In genomic region chr5:78540335-78541057, GRCh38 we compare ENCODE assay signal across 11 cellular contexts.
A peak's percentile ranks its signal among the peaks of the same experiment; 100 is the strongest.
DNase-seq lines count a peak whose midpoint lies in the region; ATAC-seq and TF ChIP-seq lines count a peak whose summit lies in the region.
"Had no signal": no experiment of that assay in that cellular context is flagged by ENCODE, and none has a peak within 500 bp of the region (broad histone marks: within the 10 kb centered on the region; RNA-seq: fewer than 3 reads in every experiment).

No MANE protein-coding gene starts in this region.

- H3K9ac ChIP-seq in SK-N-SH, result peak overlapping the region; percentile 43; the same call in 1 of the 2 replicates

- no peak for ATAC-seq in SK-N-SH treated with all-trans-retinoic acid at 6 μM for 48 hours
- ATAC-seq in HG02840 (IDR thresholded peaks at IDR 0.05; ENCODE audit: low FRiP score, unreplicated experiment), result no peak
- no peak for ATAC-seq in GM21447 (IDR thresholded peaks at IDR 0.05; ENCODE audit: unreplicated experiment)
- no peak for ATAC-seq in HG03565 (IDR thresholded peaks at IDR 0.05; ENCODE audit: unreplicated experiment)

- no peak overlapping the region for H3K4me3 ChIP-seq in SK-N-SH (ENCODE audit: low read depth in 2 of 2, low read length in 1 of 2)
- no peak overlapping the region for H3K4me3 ChIP-seq in esophagus squamous epithelium
- H3K4me3 ChIP-seq in muscle layer of duodenum (ENCODE audit: low read depth in 1 of 2, low read length in 2 of 2), result no peak overlapping the region

- H3K79me2 ChIP-seq in SK-N-SH (ENCODE audit: insufficient read depth), result peaks cover 100% of the 10 kb centered on the region

- DNase-seq in SK-N-SH (no peak), esophagus squamous epithelium (lab: John Stamatoyannopoulos, UW) (no peak), NCI-H510A (lab: John Stamatoyannopoulos, UW) (no peak)
- DNase-seq: activated CD4-positive, alpha-beta T cell treated with anti-CD3 and anti-CD28 coated beads, Interleukin-2, amount 50 U/mL, for 4 hours; immature natural killer cell; NCI-H748 treated with DMSO at 0.1 percent for 48 hours had no signal

- POLR2A ChIA-PET in SK-N-SH (lab: Yijun Ruan, JAX), result no interaction called here

- H3K4me2 ChIP-seq in SK-N-SH, result peak overlapping the region; percentile 55

- H3F3A ChIP-seq in SK-N-SH (replicated peaks; ENCODE audit: insufficient read depth), result peaks cover 8% of the 10 kb centered on the region

- H3K9me3 ChIP-seq in SK-N-SH (no peaks in the 10 kb centered on the region), esophagus squamous epithelium (no peaks in the 10 kb centered on the region), muscle layer of duodenum (ENCODE audit: control insufficient read depth in 1 of 2, low read length in 2 of 2) (no peaks in the 10 kb centered on the region)

- TF ChIP-seq POLR2A in esophagus squamous epithelium (IDR thresholded peaks at IDR 0.05), result no peak

- no peak for TF ChIP-seq RAD21 in SK-N-SH (IDR thresholded peaks at IDR 0.05; ENCODE audit: low read length)

- TF ChIP-seq CTCF in SK-N-SH (IDR thresholded peaks at IDR 0.05) (peak; percentile 28; the same call in 1 of the 2 replicates), esophagus squamous epithelium (IDR thresholded peaks at IDR 0.05) (no peak)

- H4K20me1 ChIP-seq in SK-N-SH (ENCODE audit: insufficient read depth), result no peaks in the 10 kb centered on the region

- 79% methylated on average over 5 of the region's 7 CpGs for WGBS in SK-N-SH (ENCODE audit: low lambda C conversion rate)
- WGBS in esophagus squamous epithelium, 2 donors, result 58 to 76% methylated on average over 3 to 6 of the region's 7 CpGs

- no peaks in the 10 kb centered on the region for H3K9me2 ChIP-seq in SK-N-SH

- no peaks in the 10 kb centered on the region for H3K36me3 ChIP-seq in SK-N-SH (replicated peaks in 1 of 2; ENCODE audit: control insufficient read depth in 1 of 2, insufficient read depth in 2 of 2, low read length in 1 of 2)
- no peaks in the 10 kb centered on the region for H3K36me3 ChIP-seq in esophagus squamous epithelium
- no peaks in the 10 kb centered on the region for H3K36me3 ChIP-seq in muscle layer of duodenum (ENCODE audit: control insufficient read depth in 1 of 2, insufficient read depth in 2 of 2, low read length in 2 of 2)

- H3K27ac ChIP-seq in SK-N-SH (ENCODE audit: low read depth in 2 of 2, low read length in 1 of 2) (peak overlapping the region in 1 of 2 experiments; percentile 74; a peak in 2 of 4 replicates), esophagus squamous epithelium (peak overlapping the region in 3 of 4 donors; percentile 19 to 78 (median 57)), muscle layer of duodenum (ENCODE audit: low read length) (peak overlapping the region; percentile 30)

- intact Hi-C loops in esophagus squamous epithelium (cut with DNase I), result no loop called here

- H3K27me3 ChIP-seq in SK-N-SH (ENCODE audit: insufficient read depth), result no peaks in the 10 kb centered on the region
- H3K27me3 ChIP-seq in esophagus squamous epithelium, result no peaks in the 10 kb centered on the region
- no peaks in the 10 kb centered on the region for H3K27me3 ChIP-seq in muscle layer of duodenum (ENCODE audit: low read depth, low read length)

- CTCF ChIA-PET in SK-N-SH (lab: Yijun Ruan, JAX), result interaction anchor here (0.8 to 1.5 kb wide), 3 partner anchors 21 to 380 kb away, joined by 3 read pairs; no protein-coding TSS in a partner anchor

- no peak for TF ChIP-seq EP300 in SK-N-SH (IDR thresholded peaks at IDR 0.05; ENCODE audit: borderline replicate concordance in 1 of 2, low read depth in 1 of 2, low read length in 1 of 2)

- no peak overlapping the region for H2AFZ ChIP-seq in SK-N-SH (ENCODE audit: low read depth)

- H3K4me1 ChIP-seq in SK-N-SH (ENCODE audit: control insufficient read depth in 1 of 2, insufficient read depth in 2 of 2, low read depth in 1 of 2, low read length in 1 of 2), result peaks cover 10 to 17% of the 10 kb centered on the region in 2 experiments; a peak in 3 of 4 replicates
- peaks cover 0 to 20% (median 0%) of the 10 kb centered on the region in 3 donors for H3K4me1 ChIP-seq in esophagus squamous epithelium
- H3K4me1 ChIP-seq in muscle layer of duodenum (ENCODE audit: control insufficient read depth in 1 of 2, insufficient read depth in 2 of 2, low read length in 2 of 2), result peaks cover 0 to 55% of the 10 kb centered on the region in 2 donors

TF ChIP-seq in SK-N-SH, 30 proteins besides CTCF, POLR2A, EP300 and RAD21:
- TF ChIP-seq YY1 (IDR thresholded peaks at IDR 0.05; ENCODE audit: low read depth), result no peak
- TF ChIP-seq NFIC (IDR thresholded peaks at IDR 0.05; ENCODE audit: borderline replicate concordance), result no peak
- TF ChIP-seq ZBTB33 (IDR thresholded peaks at IDR 0.05; ENCODE audit: borderline replicate concordance, low read depth), result no peak
- no peak for TF ChIP-seq PBX3 (IDR thresholded peaks at IDR 0.05)
- TF ChIP-seq USF2 (IDR thresholded peaks at IDR 0.05; ENCODE audit: borderline replicate concordance, low read depth, low read length), result no peak

TF ChIP-seq in SK-N-SH treated with all-trans-retinoic acid at 6 μM for 48 hours, 23 proteins besides CTCF, POLR2A, EP300 and RAD21:
- TF ChIP-seq ZNF565 (CRISPR knock-in tag; conservative IDR thresholded peaks at IDR 0.05; ENCODE audit: low read depth), result no peak
- TF ChIP-seq GLIS3 (CRISPR knock-in tag; IDR thresholded peaks at IDR 0.05), result no peak
- TF ChIP-seq ZC3H10 (CRISPR knock-in tag; IDR thresholded peaks at IDR 0.05), result no peak
- no peak for TF ChIP-seq TSHZ2 (CRISPR knock-in tag; IDR thresholded peaks at IDR 0.05)
- TF ChIP-seq RARB (CRISPR knock-in tag; IDR thresholded peaks at IDR 0.05), result no peak
- TF ChIP-seq TOX (CRISPR knock-in tag; IDR thresholded peaks at IDR 0.05; ENCODE audit: borderline replicate concordance), result no peak
- no peak for TF ChIP-seq ZNF70 (CRISPR knock-in tag; IDR thresholded peaks at IDR 0.05)
- TF ChIP-seq CREB5 (CRISPR knock-in tag; IDR thresholded peaks at IDR 0.05; ENCODE audit: low read depth), result no peak
- TF ChIP-seq PPARA (CRISPR knock-in tag; IDR thresholded peaks at IDR 0.05; ENCODE audit: borderline replicate concordance), result no peak
- TF ChIP-seq TCF4 (CRISPR knock-in tag; IDR thresholded peaks at IDR 0.05; ENCODE audit: borderline replicate concordance), result no peak
- no peak for TF ChIP-seq CSRNP3 (CRISPR knock-in tag; IDR thresholded peaks at IDR 0.05)
- no peak for TF ChIP-seq BACH2 (CRISPR knock-in tag; IDR thresholded peaks at IDR 0.05; ENCODE audit: borderline replicate concordance)
- TF ChIP-seq ZNF8 (CRISPR knock-in tag; IDR thresholded peaks at IDR 0.05), result no peak
- TF ChIP-seq OSR1 (CRISPR knock-in tag; IDR thresholded peaks at IDR 0.05), result no peak
- TF ChIP-seq ZFP3 (CRISPR knock-in tag; IDR thresholded peaks at IDR 0.05), result no peak
- TF ChIP-seq ISL1 (CRISPR knock-in tag; IDR thresholded peaks at IDR 0.05), result no peak
- TF ChIP-seq ARNTL (CRISPR knock-in tag; IDR thresholded peaks at IDR 0.05; ENCODE audit: borderline replicate concordance, low read depth), result no peak
- TF ChIP-seq CSDC2 (CRISPR knock-in tag; IDR thresholded peaks at IDR 0.05), result no peak
